ENCODE assay signal across 18 cellular contexts in the genomic region with DNA sequence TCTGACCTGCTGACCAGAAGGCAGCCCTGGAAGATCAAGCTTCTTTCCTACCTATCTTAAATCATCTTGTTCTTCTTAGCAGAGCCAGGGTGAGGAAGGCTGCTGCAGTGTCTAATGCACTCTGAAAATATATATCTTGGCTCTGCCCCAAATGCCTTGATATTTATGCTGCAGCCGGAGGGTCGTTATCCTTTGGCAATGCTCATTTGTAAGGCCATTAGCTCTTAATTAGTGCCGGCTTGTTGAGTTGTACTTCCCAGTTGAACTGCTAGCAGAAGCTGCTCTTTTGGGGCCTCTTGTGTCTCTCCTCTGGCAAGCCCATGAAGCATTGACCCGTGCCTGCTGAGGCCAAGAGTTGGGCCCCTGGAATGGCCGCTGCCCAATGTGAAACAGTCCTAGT.
"Had no signal": no experiment of that assay in that cellular context is flagged by ENCODE, and none has a peak within 500 bp of the region (broad histone marks: within the 10 kb centered on the region; RNA-seq: fewer than 3 reads in every experiment).

No MANE protein-coding gene starts in this region.

- DNase-seq: cortex of kidney; dorsolateral prefrontal cortex; effector CD8-positive, alpha-beta T cell; foreskin melanocyte; head of caudate nucleus; left colon; mesendoderm; naive B cell; nephron progenitor cell; psoas muscle; sigmoid colon; stimulated activated CD4-positive, alpha-beta T cell treated with anti-CD3 and anti-CD28 coated beads, Interleukin-2, amount 100 ng/mL, for 48 hours; stimulated activated naive CD4-positive, alpha-beta T cell treated with Interleukin-2 at 50 U/mL for 16 hours; thyroid gland had no signal

- H3K27ac Mint-ChIP-seq: nephron progenitor cell, type B pancreatic cell had no signal

- H3K9me3 ChIP-seq: psoas muscle, sigmoid colon, suprapubic skin, thyroid gland had no signal

- H3K36me3 ChIP-seq: sigmoid colon, suprapubic skin, thyroid gland had no signal

- H3K27ac ChIP-seq: dorsolateral prefrontal cortex, hepatocyte, psoas muscle, sigmoid colon, skin epidermis, suprapubic skin, thyroid gland had no signal

- H3K4me3 ChIP-seq: dorsolateral prefrontal cortex, hepatocyte, psoas muscle, sigmoid colon, skin epidermis, suprapubic skin, thyroid gland had no signal

- H3K9me3 Mint-ChIP-seq: naive B cell, nephron progenitor cell, type B pancreatic cell had no signal

- ATAC-seq: left colon, psoas muscle had no signal

- H3K4me3 Mint-ChIP-seq: naive B cell, nephron progenitor cell, type B pancreatic cell had no signal
